Comparison of ENCODE assay signal across 11 cellular contexts in the genomic region with DNA sequence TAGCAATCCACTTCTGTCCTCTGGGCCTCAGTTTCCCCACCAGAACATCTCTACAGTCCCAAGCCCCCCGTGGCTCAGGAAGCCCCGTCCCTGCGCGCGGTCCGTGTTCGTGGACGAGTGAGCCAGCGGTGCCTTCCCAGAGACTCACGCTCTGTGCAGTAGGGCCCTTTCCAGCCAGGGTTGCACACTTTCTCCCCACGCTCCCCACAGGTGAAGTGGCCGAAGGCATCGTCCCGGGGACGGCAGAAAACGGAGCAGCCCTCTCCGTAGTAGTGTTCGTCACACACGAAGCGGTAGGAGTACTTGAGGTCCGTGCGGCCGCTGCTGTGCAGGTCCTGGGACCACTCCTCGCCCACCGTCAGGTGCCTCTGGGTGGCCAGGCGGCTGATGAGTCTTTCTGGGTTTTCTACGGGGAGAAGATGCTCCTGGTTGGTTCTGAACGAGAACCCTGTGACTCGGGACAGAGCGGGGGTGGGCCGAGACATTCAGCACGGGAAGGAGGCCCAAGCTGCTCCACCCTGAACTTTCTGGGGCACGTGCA. TPM values are rescaled to one million over a fixed set of nuclear protein-coding genes. Genes with fewer than 3 reads are reported as not detected.
A peak's percentile ranks its signal among the peaks of the same experiment; 100 is the strongest.
DNase-seq lines count a peak whose midpoint lies in the region; ATAC-seq, FAIRE-seq and TF ChIP-seq lines count a peak whose summit lies in the region.
"Had no signal": no experiment of that assay in that cellular context is flagged by ENCODE, and none has a peak within 500 bp of the region (broad histone marks: within the 10 kb centered on the region; RNA-seq: fewer than 3 reads in every experiment).

No MANE protein-coding gene starts in this region.

- no peak for DNase-seq in T-helper 1 cell
- DNase-seq in activated CD8-positive, alpha-beta T cell treated with anti-CD3 and anti-CD28 coated beads for 36 hours: no peak
- DNase-seq in sigmoid colon: peak; percentile 61
- no peak for DNase-seq in NCI-H1417 (lab: John Stamatoyannopoulos, UW)
- no peak for DNase-seq in RCC 7860 (ENCODE audit: low spot score)
- no peak for DNase-seq in mucosa of gallbladder (ENCODE audit: low spot score)
- DNase-seq: NCI-H774 had no signal

- TF ChIP-seq EP300 in sigmoid colon (IDR thresholded peaks at IDR 0.05): no peak

- H3K4me1 ChIP-seq in iPS-20b (ENCODE audit: insufficient read depth, low read length): peaks cover 24% of the 10 kb centered on the region
- H3K4me1 ChIP-seq in sigmoid colon: peaks cover 0 to 42% (median 40%) of the 10 kb centered on the region in 4 donors

- peaks cover 75% of the 10 kb centered on the region for H3K27me3 Mint-ChIP-seq in T-helper 1 cell treated with Interleukin-12 subunit alpha and Interleukin-12 subunit beta and Interleukin-4 antibody, amounts not matched to agents 30 μg/mL and 1 μg/mL, for 36 hours (ENCODE audit: low read depth)
- peaks cover 18% of the 10 kb centered on the region for H3K27me3 Mint-ChIP-seq in activated CD8-positive, alpha-beta T cell treated with anti-CD3 and anti-CD28 coated beads for 36 hours

- no peaks in the 10 kb centered on the region for H3K9me3 Mint-ChIP-seq in T-helper 1 cell treated with Interleukin-12 subunit alpha and Interleukin-12 subunit beta and Interleukin-4 antibody, amounts not matched to agents 30 μg/mL and 1 μg/mL, for 36 hours
- no peaks in the 10 kb centered on the region for H3K9me3 Mint-ChIP-seq in activated CD8-positive, alpha-beta T cell treated with anti-CD3 and anti-CD28 coated beads for 36 hours

- peaks cover 22% of the 10 kb centered on the region for H3K4me1 Mint-ChIP-seq in T-helper 1 cell treated with Interleukin-12 subunit alpha and Interleukin-12 subunit beta and Interleukin-4 antibody, amounts not matched to agents 30 μg/mL and 1 μg/mL, for 36 hours (ENCODE audit: low read depth)
- peaks cover 23% of the 10 kb centered on the region for H3K4me1 Mint-ChIP-seq in activated CD8-positive, alpha-beta T cell treated with anti-CD3 and anti-CD28 coated beads for 36 hours (ENCODE audit: low read depth)

- 59 to 75% methylated on average over 33 of the region's 33 CpGs for WGBS in sigmoid colon, 2 donors

- H3K9me3 ChIP-seq in iPS-20b (ENCODE audit: insufficient read depth, low read depth, low read length) (no peaks in the 10 kb centered on the region; the same call in 1 of the 2 replicates), sigmoid colon (no peaks in the 10 kb centered on the region)
- H3K9me3 ChIP-seq: mucosa of descending colon had no signal

- CTCF ChIA-PET in activated CD8-positive, alpha-beta T cell treated with anti-CD3 and anti-CD28 coated beads for 36 hours (lab: Charles Lee): no interaction called here

- intact Hi-C loops in activated CD8-positive, alpha-beta T cell treated with anti-CD3 and anti-CD28 coated beads for 36 hours (cut with micrococcal nuclease): no loop called here
- intact Hi-C loops in sigmoid colon (cut with DNase I): loop anchor here (2.0 kb wide), 1 partner anchor 457 kb away; no protein-coding TSS in a partner anchor

- H3K27ac Mint-ChIP-seq in T-helper 1 cell treated with Interleukin-12 subunit alpha and Interleukin-12 subunit beta and Interleukin-4 antibody, amounts not matched to agents 30 μg/mL and 1 μg/mL, for 36 hours: no peak overlapping the region
- H3K27ac Mint-ChIP-seq in activated CD8-positive, alpha-beta T cell treated with anti-CD3 and anti-CD28 coated beads for 36 hours: peak overlapping the region; percentile 78

- H3K36me3 ChIP-seq in iPS-20b (ENCODE audit: insufficient read depth, low read depth, low read length) (peaks cover 22% of the 10 kb centered on the region), sigmoid colon (peaks cover 0 to 11% (median 0%) of the 10 kb centered on the region in 4 donors)

- peak overlapping the region; percentile 69 for H3K4me3 Mint-ChIP-seq in T-helper 1 cell treated with Interleukin-12 subunit alpha and Interleukin-12 subunit beta and Interleukin-4 antibody, amounts not matched to agents 30 μg/mL and 1 μg/mL, for 36 hours
- H3K4me3 Mint-ChIP-seq in activated CD8-positive, alpha-beta T cell treated with anti-CD3 and anti-CD28 coated beads for 36 hours: peak overlapping the region; percentile 79

- no peak for TF ChIP-seq CTCF in activated CD8-positive, alpha-beta T cell treated with anti-CD3 and anti-CD28 coated beads for 36 hours (IDR thresholded peaks at IDR 0.05)
- TF ChIP-seq CTCF in sigmoid colon (IDR thresholded peaks at IDR 0.05): no peak

- H3K27me3 ChIP-seq in iPS-20b (ENCODE audit: insufficient read depth, low read length) (peaks cover 82% of the 10 kb centered on the region), sigmoid colon (peaks cover 40 to 65% (median 59%) of the 10 kb centered on the region in 3 donors)

- FAIRE-seq in RCC 7860 (lab: Jason Lieb, UNC): no peak
- FAIRE-seq: A204.1 had no signal

- no peak for ATAC-seq in activated CD8-positive, alpha-beta T cell treated with anti-CD3 and anti-CD28 coated beads for 36 hours
- ATAC-seq: mucosa of descending colon had no signal

- H3K27ac ChIP-seq in iPS-20b (ENCODE audit: low read length) (no peak overlapping the region), sigmoid colon (no peak overlapping the region)

- H3K4me3 ChIP-seq in iPS-20b (ENCODE audit: low read length) (peak overlapping the region; percentile 65), sigmoid colon (no peak overlapping the region)

- no peak overlapping the region for H3K9ac ChIP-seq in iPS-20b (ENCODE audit: low read depth, low read length)

- peaks cover 6% of the 10 kb centered on the region for H3K36me3 Mint-ChIP-seq in T-helper 1 cell treated with Interleukin-12 subunit alpha and Interleukin-12 subunit beta and Interleukin-4 antibody, amounts not matched to agents 30 μg/mL and 1 μg/mL, for 36 hours (ENCODE audit: low read depth)
- H3K36me3 Mint-ChIP-seq in activated CD8-positive, alpha-beta T cell treated with anti-CD3 and anti-CD28 coated beads for 36 hours (ENCODE audit: low read depth): peaks cover 2% of the 10 kb centered on the region

- POLR2A ChIA-PET in activated CD8-positive, alpha-beta T cell treated with anti-CD3 and anti-CD28 coated beads for 36 hours (lab: Charles Lee): interaction anchor here (0.9 to 1.3 kb wide), 2 partner anchors 9 to 295 kb away, joined by 3 to 4 read pairs; no protein-coding TSS in a partner anchor

- TF ChIP-seq POLR2A in sigmoid colon (IDR thresholded peaks at IDR 0.05): no peak

RNA-seq across cellular contexts. Expression of a gene that starts 2.7 kb away (rescaled TPM):
- total RNA-seq in activated CD8-positive, alpha-beta T cell treated with anti-CD3 and anti-CD28 coated beads for 36 hours: 1 to 10 TPM; 1.9 to 2.4 TPM
- total RNA-seq in sigmoid colon (1 to 10 TPM; 1.1 to 8.4 (median 5.1) TPM), mucosa of gallbladder (13.0 TPM)
- polyA plus RNA-seq in sigmoid colon: 10 to 100 TPM in 1 of 3 donors, 1 to 10 TPM in 2; 3.0 to 13.6 (median 3.5) TPM

RNA-seq across cellular contexts. Expression of a gene that starts 18.4 kb away (rescaled TPM):
- total RNA-seq in activated CD8-positive, alpha-beta T cell treated with anti-CD3 and anti-CD28 coated beads for 36 hours: 10 to 100 TPM; 19.0 to 19.5 TPM
- total RNA-seq in sigmoid colon: 10 to 100 TPM; 29.6 to 55.0 (median 45.7) TPM
- 10 to 100 TPM in 1 of 3 donors, 1 to 10 TPM in 2; 5.5 to 12.1 (median 9.0) TPM for polyA plus RNA-seq in sigmoid colon
- total RNA-seq in mucosa of gallbladder: 38.9 TPM
